In the genomic region with DNA sequence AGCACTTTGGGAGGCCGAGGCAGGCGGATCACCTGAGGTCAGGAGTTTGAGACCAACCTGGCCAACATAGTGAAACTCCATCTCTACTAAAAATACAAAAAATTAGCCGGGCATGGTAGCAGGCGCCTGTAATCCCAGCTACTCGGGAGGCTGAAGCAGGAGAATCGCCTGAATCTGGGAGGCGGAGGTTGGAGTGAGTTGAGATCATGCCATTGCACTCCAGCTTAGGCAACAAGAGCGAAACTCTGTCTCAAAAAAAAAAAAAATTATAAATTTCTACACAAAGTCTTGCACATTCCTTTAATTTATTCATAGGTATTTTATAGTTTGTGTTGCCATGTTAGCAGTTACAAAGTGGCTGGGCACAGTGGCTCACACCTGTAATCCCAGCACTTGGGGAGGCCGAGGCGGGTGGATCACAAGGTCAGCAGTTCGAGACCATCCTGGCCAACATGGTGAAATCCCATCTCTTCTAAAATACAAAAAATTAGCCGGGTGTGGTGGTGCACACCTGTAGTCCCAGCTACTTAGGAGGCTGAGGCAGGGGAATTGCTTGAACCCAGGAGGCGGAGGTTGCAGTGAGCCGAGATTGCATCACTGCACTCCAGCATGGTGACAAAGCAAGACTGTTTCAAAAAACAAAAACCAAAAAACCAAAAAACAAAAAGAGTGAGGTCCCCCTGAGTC, we compare ENCODE assay signal across 8 cellular contexts. TPM values are rescaled to one million over a fixed set of nuclear protein-coding genes. Genes with fewer than 3 reads are reported as not detected.
DNase-seq lines count a peak whose midpoint lies in the region; ATAC-seq, FAIRE-seq and TF ChIP-seq lines count a peak whose summit lies in the region.
"Not testable (repeated sequence)": the region's sequence is repeated elsewhere in the genome, so short reads cannot be mapped to it uniquely, and the experiment has no call there.

No MANE protein-coding gene starts in this region.

- peaks cover 42% of the 10 kb centered on the region for H3K4me1 Mint-ChIP-seq in activated CD4-positive, alpha-beta memory T cell treated with anti-CD3 and anti-CD28 coated beads, Interleukin-2, amount 10 ng/mL, durations not matched to agents 7 days and 5 days

- not testable (repeated sequence) for TF ChIP-seq CTCF in C4-2B (conservative IDR thresholded peaks at IDR 0.05); OCI-LY1 (IDR thresholded peaks at IDR 0.05; ENCODE audit: low read length); GM12878 (IDR thresholded peaks at IDR 0.05 in 2 of 3, conservative IDR thresholded peaks at IDR 0.05 in 1 of 3; ENCODE audit: control insufficient read depth in 2 of 3, extremely low read depth in 1 of 3, insufficient read depth in 1 of 3, low read depth in 3 of 3, low read length in 3 of 3); fibroblast of lung (conservative IDR thresholded peaks at IDR 0.05 in 1 of 2, IDR thresholded peaks at IDR 0.05 in 1 of 2; ENCODE audit: low read depth in 1 of 2, low read length in 2 of 2); lung (IDR thresholded peaks at IDR 0.05; ENCODE audit: control extremely low read depth, extremely low read depth); thyroid gland (IDR thresholded peaks at IDR 0.05)

- RAD21 ChIA-PET in GM12878 (lab: Charles Lee; ENCODE audit: unreplicated experiment): interaction anchor here (0.9 to 11.0 kb wide), 11 partner anchors 15 to 111 kb away, joined by 3 to 224 read pairs (median 6); partner anchors contain the start of genes FRMD8, MALAT1, NEAT1 and ZNRD2

- H3K4me2 ChIP-seq in OCI-LY1 (ENCODE audit: low read length) (peak overlapping the region; percentile 62; the same call in 1 of the 2 replicates), GM12878 (ENCODE audit: control insufficient read depth, insufficient read depth) (peak overlapping the region; percentile 62)
- not testable (repeated sequence) for H3K4me2 ChIP-seq in fibroblast of lung (ENCODE audit: extremely low read depth, insufficient read depth, low read length)

- BruUV-seq in GM12878 (replicated peaks; lab: Mats Ljungman, UMichigan): not testable (repeated sequence)

- H3K4me3 Mint-ChIP-seq in activated CD4-positive, alpha-beta memory T cell treated with anti-CD3 and anti-CD28 coated beads, Interleukin-2, amount 10 ng/mL, durations not matched to agents 7 days and 5 days: peak overlapping the region; percentile 58

- SMC1A ChIA-PET in GM12878 (lab: Charles Lee; ENCODE audit: uncharacterized antibody, unreplicated experiment): interaction anchor here (0.9 to 13.3 kb wide), 14 partner anchors 7 to 94 kb away, joined by 3 to 481 read pairs (median 5); partner anchors contain the start of genes MALAT1 and NEAT1

- not testable (repeated sequence) for H3K9me3 ChIP-seq in OCI-LY1 (ENCODE audit: low read length); GM12878 (replicated peaks; ENCODE audit: control insufficient read depth, insufficient read depth, low read length); fibroblast of lung (ENCODE audit: control insufficient read depth, insufficient read depth, low read depth, low read length); lung (ENCODE audit: control insufficient read depth in 2 of 2, insufficient read depth in 1 of 2, low read length in 1 of 2); thyroid gland

- not testable (repeated sequence) for H3K4me3 ChIP-seq in OCI-LY1 (ENCODE audit: low read depth, low read length, poor library complexity, severe bottlenecking); lung; rectal smooth muscle tissue (ENCODE audit: low read length); thyroid gland (replicated peaks in 1 of 3)
- H3K4me3 ChIP-seq in GM12878: peak overlapping the region; percentile 31; the same call in 1 of the 2 replicates
- H3K4me3 ChIP-seq in fibroblast of lung (replicated peaks in 1 of 4; ENCODE audit: control extremely low read depth in 1 of 4, insufficient read depth in 1 of 4, low read depth in 3 of 4, low read length in 4 of 4): peak overlapping the region in 1 of 4 experiments; percentile 8

- intact Hi-C loops in GM12878 (cut with micrococcal nuclease; ENCODE audit: unreplicated experiment); thyroid gland (cut with DNase I): not testable (repeated sequence)

- not testable (repeated sequence) for H2AFZ ChIP-seq in OCI-LY1 (ENCODE audit: low read length); GM12878 (ENCODE audit: control insufficient read depth, low read depth, low read length); fibroblast of lung (ENCODE audit: low read length)

- not testable (repeated sequence) for H3K36me3 Mint-ChIP-seq in activated CD4-positive, alpha-beta memory T cell treated with anti-CD3 and anti-CD28 coated beads, Interleukin-2, amount 10 ng/mL, durations not matched to agents 7 days and 5 days (ENCODE audit: low read depth)

- 50% methylated on average over 14 of the region's 14 CpGs for WGBS in GM12878 (ENCODE audit: insufficient coverage, insufficient replicate concordance, low lambda C conversion rate, missing lambda C conversion rate)
- WGBS in lung, 2 donors: 82 to 87% methylated on average over 14 of the region's 14 CpGs
- WGBS in thyroid gland, 2 donors: 80 to 88% methylated on average over 14 of the region's 14 CpGs

- not testable (repeated sequence) for H3K9me3 Mint-ChIP-seq in activated CD4-positive, alpha-beta memory T cell treated with anti-CD3 and anti-CD28 coated beads, Interleukin-2, amount 10 ng/mL, durations not matched to agents 7 days and 5 days

- POLR2A ChIA-PET in activated CD4-positive, alpha-beta memory T cell treated with anti-CD3 and anti-CD28 coated beads, Interleukin-2, amount 10 ng/mL, durations not matched to agents 7 days and 5 days (lab: Charles Lee): interaction anchor here (1.1 to 26.9 kb wide), 13 partner anchors 11 to 338 kb away, joined by 3 to 1583 read pairs (median 6); partner anchors contain the start of genes FRMD8, MALAT1, NEAT1 and SYVN1
- POLR2A ChIA-PET in GM12878 (lab: Charles Lee): interaction anchor here (0.6 to 6.2 kb wide), 19 partner anchors 9 to 98 kb away, joined by 3 to 105 read pairs (median 8); partner anchors contain the start of gene MALAT1

- ATAC-seq in GM12878; lung (ENCODE audit: insufficient read depth, low FRiP score): not testable (repeated sequence)

- H3K27ac Mint-ChIP-seq in activated CD4-positive, alpha-beta memory T cell treated with anti-CD3 and anti-CD28 coated beads, Interleukin-2, amount 10 ng/mL, durations not matched to agents 7 days and 5 days: peak overlapping the region; percentile 96

- not testable (repeated sequence) for TF ChIP-seq EP300 in GM12878 (IDR thresholded peaks at IDR 0.05; ENCODE audit: borderline replicate concordance in 1 of 2, control insufficient read depth in 1 of 2, low read depth in 2 of 2, low read length in 2 of 2)

- not testable (repeated sequence) for H4K20me1 ChIP-seq in OCI-LY1 (ENCODE audit: insufficient read depth, low read length); GM12878 (ENCODE audit: control insufficient read depth, insufficient read depth); fibroblast of lung (ENCODE audit: control insufficient read depth, extremely low read depth, insufficient read depth, low read length)

- peaks cover 16% of the 10 kb centered on the region for H3F3A ChIP-seq in OCI-LY1 (ENCODE audit: insufficient read depth, low read length)

- not testable (repeated sequence) for H3K79me2 ChIP-seq in OCI-LY1 (ENCODE audit: insufficient read depth, low read length)
- H3K79me2 ChIP-seq in GM12878 (ENCODE audit: control insufficient read depth, insufficient read depth, low read length) (peaks cover 38% of the 10 kb centered on the region), fibroblast of lung (ENCODE audit: control insufficient read depth, insufficient read depth, low read length) (peaks cover 35% of the 10 kb centered on the region)

- H3K27ac ChIP-seq in C4-2B: peak overlapping the region; percentile 59
- H3K27ac ChIP-seq in OCI-LY1 (ENCODE audit: low read depth, low read length, poor library complexity, severe bottlenecking): peak overlapping the region; percentile 82
- H3K27ac ChIP-seq in GM12878 (ENCODE audit: control insufficient read depth, insufficient read depth): peak overlapping the region; percentile 76
- peak overlapping the region; percentile 97 for H3K27ac ChIP-seq in fibroblast of lung (ENCODE audit: insufficient read depth, low read length)
- peak overlapping the region; percentile 87 to 92 for H3K27ac ChIP-seq in lung (ENCODE audit: low read depth in 1 of 2, low read length in 1 of 2)
- H3K27ac ChIP-seq in rectal smooth muscle tissue (ENCODE audit: low read depth, low read length): peak overlapping the region; percentile 98
- H3K27ac ChIP-seq in thyroid gland: peak overlapping the region; percentile 98 to 100 (median 100)

- CTCF ChIA-PET in activated CD4-positive, alpha-beta memory T cell treated with anti-CD3 and anti-CD28 coated beads, Interleukin-2, amount 10 ng/mL, durations not matched to agents 7 days and 5 days (lab: Charles Lee): interaction anchor here (1.0 to 4.4 kb wide), 14 partner anchors 8 to 337 kb away, joined by 3 to 22 read pairs (median 4); partner anchors contain the start of genes DPF2, MALAT1 and PCNX3
- CTCF ChIA-PET in GM12878 (lab: Yijun Ruan, JAX): interaction anchor here (0.6 to 17.2 kb wide), 15 partner anchors 9 to 116 kb away, joined by 3 to 728 read pairs (median 5); partner anchors contain the start of genes FAM89B, FRMD8, MALAT1 and NEAT1

- H3K9ac ChIP-seq in OCI-LY1 (ENCODE audit: low read length); fibroblast of lung (ENCODE audit: insufficient read depth, low read length); rectal smooth muscle tissue (ENCODE audit: low read length): not testable (repeated sequence)
- peak overlapping the region; percentile 71 for H3K9ac ChIP-seq in GM12878 (ENCODE audit: control insufficient read depth, insufficient read depth, low read length)

- H3K4me1 ChIP-seq in OCI-LY1 (ENCODE audit: insufficient read depth, low read length, severe bottlenecking) (peaks cover 53% of the 10 kb centered on the region), GM12878 (ENCODE audit: control insufficient read depth, insufficient read depth, low read length) (peaks cover 29% of the 10 kb centered on the region), fibroblast of lung (ENCODE audit: control insufficient read depth, extremely low read depth, insufficient read depth, low read length) (peaks cover 17% of the 10 kb centered on the region), lung (ENCODE audit: control insufficient read depth in 2 of 2, insufficient read depth in 2 of 2, low read length in 2 of 2) (peaks cover 3 to 11% of the 10 kb centered on the region in 2 donors), rectal smooth muscle tissue (ENCODE audit: control insufficient read depth, insufficient read depth, low read length) (peaks cover 16% of the 10 kb centered on the region), thyroid gland (peaks cover 34 to 68% of the 10 kb centered on the region in 2 donors)

- not testable (repeated sequence) for H3K36me3 ChIP-seq in OCI-LY1 (ENCODE audit: insufficient read depth, low read length); GM12878 (ENCODE audit: control insufficient read depth in 2 of 2, insufficient read depth in 2 of 2, low read length in 1 of 2); fibroblast of lung (ENCODE audit: control insufficient read depth, insufficient read depth, low read length); lung (ENCODE audit: control insufficient read depth in 2 of 2, insufficient read depth in 2 of 2, low read length in 2 of 2); rectal smooth muscle tissue (ENCODE audit: control insufficient read depth, insufficient read depth, low read length); thyroid gland

- not testable (repeated sequence) for FAIRE-seq in GM12878 (lab: Jason Lieb, UNC)

- DNase-seq in activated CD4-positive, alpha-beta memory T cell treated with anti-CD3 and anti-CD28 coated beads, Interleukin-2, amount 10 ng/mL, durations not matched to agents 7 days and 5 days; GM12878 (ENCODE audit: low read depth, low spot score); fibroblast of lung (ENCODE audit: low read depth in 2 of 2); lung (ENCODE audit: low spot score): not testable (repeated sequence)
- peak in 1 of 2 donors; percentile 30 for DNase-seq in thyroid gland

- in situ Hi-C loops in GM12878 (cut with MboI): not testable (repeated sequence)

- TF ChIP-seq POLR2A in GM12878 (IDR thresholded peaks at IDR 0.05; ENCODE audit: low read depth, low read length); thyroid gland (IDR thresholded peaks at IDR 0.05): not testable (repeated sequence)

- not testable (repeated sequence) for TF ChIP-seq RAD21 in GM12878 (IDR thresholded peaks at IDR 0.05; ENCODE audit: insufficient read depth, low read depth, low read length)

- H3K27me3 Mint-ChIP-seq in activated CD4-positive, alpha-beta memory T cell treated with anti-CD3 and anti-CD28 coated beads, Interleukin-2, amount 10 ng/mL, durations not matched to agents 7 days and 5 days: not testable (repeated sequence)

- H3K27me3 ChIP-seq in OCI-LY1 (ENCODE audit: insufficient read depth, low read length); GM12878 (replicated peaks in 1 of 2; ENCODE audit: control insufficient read depth in 2 of 2, insufficient read depth in 2 of 2, low read length in 1 of 2); fibroblast of lung (ENCODE audit: control insufficient read depth, insufficient read depth, low read length); lung (ENCODE audit: control insufficient read depth, insufficient read depth); rectal smooth muscle tissue (ENCODE audit: control insufficient read depth, insufficient read depth, low read length); thyroid gland: not testable (repeated sequence)

- H3K9me2 ChIP-seq in OCI-LY1 (ENCODE audit: low read depth, low read length): not testable (repeated sequence)

RNA-seq across cellular contexts. Expression of gene MALAT1, which starts 26.1 kb away (rescaled TPM):
- total RNA-seq in activated CD4-positive, alpha-beta memory T cell treated with anti-CD3 and anti-CD28 coated beads, Interleukin-2, amount 10 ng/mL, durations not matched to agents 7 days and 5 days: 1,000 to 10,000 TPM; 7,674 to 7,759 TPM
- total RNA-seq in GM12878 (2013; cell fraction: nucleolus; rRNA removed): 43,172 and 44,148 TPM in 2 replicates
- total RNA-seq in GM12878 (2014; rRNA removed) (1,917 and 1,986 TPM in 2 replicates), GM12878 (2014; rRNA removed; fragmentation: Illumina TruSeq; extraction: Trizol) (2,052 and 2,660 TPM in 2 replicates), GM12878 (2021) (3,939 and 4,883 TPM in 2 replicates), fibroblast of lung (14,068 and 21,991 TPM in 2 replicates), lung (over 10,000 TPM; 10,633 to 48,332 TPM), thyroid gland (over 10,000 TPM; 20,994 to 36,233 (median 26,043) TPM)
- polyA plus RNA-seq in GM12878 (2011; ENCODE audit: low read depth): 704 TPM
- polyA plus RNA-seq in GM12878 (2011; rRNA removed) (659 and 901 TPM in 2 replicates), GM12878 (2014; fragmentation: Illumina TruSeq; extraction: Trizol) (448 and 686 TPM in 2 replicates), GM12878 (2014; fragmentation: Nextera tagmentation; extraction: Ambion mirVana) (1,000 to 10,000 TPM; 1,593 to 8,160 TPM), GM12878 (2014; rRNA removed) (1,421 and 1,643 TPM in 2 replicates), GM12878 (2016; fragmentation: Nextera tagmentation; extraction: Ambion mirVana) (1,000 to 10,000 TPM; 6,201 to 6,497 TPM), fibroblast of lung (482 and 583 TPM in 2 replicates), lung (1,000 to 10,000 TPM in 1 of 2 donors, 100 to 1,000 TPM in 1; 125 to 2,965 TPM)
- 216 and 352 TPM in 2 replicates for polyA plus RNA-seq in GM12878 (2011; cell fraction: cytosol; rRNA removed)
- 4,041 and 4,062 TPM in 2 replicates for polyA plus RNA-seq in GM12878 (2011; cell fraction: nucleus; rRNA removed)
- 1,013 and 3,952 TPM in 2 replicates for polyA plus RNA-seq in GM12878 (2012)
- polyA minus RNA-seq in GM12878 (2011; rRNA and poly(A)+ RNA removed): 2,928 and 3,606 TPM in 2 replicates
- polyA minus RNA-seq in GM12878 (2011; cell fraction: cytosol; rRNA and poly(A)+ RNA removed): 1,627 and 2,358 TPM in 2 replicates
- 12,181 and 12,309 TPM in 2 replicates for polyA minus RNA-seq in GM12878 (2011; cell fraction: nucleus; rRNA and poly(A)+ RNA removed)
- 274 and 335 TPM in 2 replicates for polyA plus RNA-seq in fibroblast of lung (2012)
- polyA minus RNA-seq in fibroblast of lung (ENCODE audit: low replicate concordance): 1,820 and 2,014 TPM in 2 replicates

RNA-seq across cellular contexts. Expression of gene NEAT1, which starts 50.1 kb away (rescaled TPM):
- 1,000 to 10,000 TPM; 1,222 to 1,245 TPM for total RNA-seq in activated CD4-positive, alpha-beta memory T cell treated with anti-CD3 and anti-CD28 coated beads, Interleukin-2, amount 10 ng/mL, durations not matched to agents 7 days and 5 days
- 259 and 262 TPM in 2 replicates for total RNA-seq in GM12878 (2013; cell fraction: nucleolus; rRNA removed)
- 13.6 and 14.0 TPM in 2 replicates for total RNA-seq in GM12878 (2014; rRNA removed)
- 40.5 and 44.2 TPM in 2 replicates for total RNA-seq in GM12878 (2014; rRNA removed; fragmentation: Illumina TruSeq; extraction: Trizol)
- 174 and 225 TPM in 2 replicates for total RNA-seq in GM12878 (2021)
- 275 TPM for polyA plus RNA-seq in GM12878 (2011; ENCODE audit: low read depth)
- polyA plus RNA-seq in GM12878 (2011; rRNA removed): 151 and 247 TPM in 2 replicates
- 64.2 and 104 TPM in 2 replicates for polyA plus RNA-seq in GM12878 (2011; cell fraction: cytosol; rRNA removed)
- polyA plus RNA-seq in GM12878 (2011; cell fraction: nucleus; rRNA removed): 342 and 617 TPM in 2 replicates
- 284 and 343 TPM in 2 replicates for polyA plus RNA-seq in GM12878 (2012)
- 167 and 254 TPM in 2 replicates for polyA plus RNA-seq in GM12878 (2014; fragmentation: Illumina TruSeq; extraction: Trizol)
- polyA plus RNA-seq in GM12878 (2014; fragmentation: Nextera tagmentation; extraction: Ambion mirVana): 10 to 100 TPM; 24.3 to 98.2 TPM
- polyA plus RNA-seq in GM12878 (2014; rRNA removed): 314 and 328 TPM in 2 replicates
- 10 to 100 TPM; 27.7 to 28.3 TPM for polyA plus RNA-seq in GM12878 (2016; fragmentation: Nextera tagmentation; extraction: Ambion mirVana)
- polyA minus RNA-seq in GM12878 (2011; rRNA and poly(A)+ RNA removed): 72.0 and 79.5 TPM in 2 replicates
- polyA minus RNA-seq in GM12878 (2011; cell fraction: cytosol; rRNA and poly(A)+ RNA removed): 13.8 and 14.9 TPM in 2 replicates
- 125 and 169 TPM in 2 replicates for polyA minus RNA-seq in GM12878 (2011; cell fraction: nucleus; rRNA and poly(A)+ RNA removed)
- 177 and 299 TPM in 2 replicates for total RNA-seq in fibroblast of lung
- 40.6 and 40.9 TPM in 2 replicates for polyA plus RNA-seq in fibroblast of lung
- polyA plus RNA-seq in fibroblast of lung (2012): 140 and 151 TPM in 2 replicates
- polyA minus RNA-seq in fibroblast of lung (ENCODE audit: low replicate concordance): 61.4 and 179 TPM in 2 replicates
- 100 to 1,000 TPM; 518 to 912 TPM for total RNA-seq in lung
- polyA plus RNA-seq in lung: 1,000 to 10,000 TPM in 1 of 2 donors, 100 to 1,000 TPM in 1; 481 to 1,176 TPM
- 1,000 to 10,000 TPM in 1 of 4 donors, 100 to 1,000 TPM in 3; 195 to 1,623 (median 652) TPM for total RNA-seq in thyroid gland

RNA-seq across cellular contexts. Expression of gene SCYL1, which starts 52.2 kb away (rescaled TPM):
- total RNA-seq in activated CD4-positive, alpha-beta memory T cell treated with anti-CD3 and anti-CD28 coated beads, Interleukin-2, amount 10 ng/mL, durations not matched to agents 7 days and 5 days: 10 to 100 TPM; 56.9 to 58.5 TPM
- total RNA-seq in GM12878 (2013; cell fraction: nucleolus; rRNA removed): 28.9 and 34.4 TPM in 2 replicates
- total RNA-seq in GM12878 (2014; rRNA removed) (75.1 and 82.7 TPM in 2 replicates), GM12878 (2014; rRNA removed; fragmentation: Illumina TruSeq; extraction: Trizol) (25.9 and 29.3 TPM in 2 replicates), GM12878 (2021) (66.7 and 67.8 TPM in 2 replicates), fibroblast of lung (73.2 and 84.6 TPM in 2 replicates), lung (10 to 100 TPM; 54.3 to 93.8 TPM), thyroid gland (100 to 1,000 TPM in 3 of 4 donors, 10 to 100 TPM in 1; 99.8 to 122 (median 116) TPM)
- polyA plus RNA-seq in GM12878 (2011; ENCODE audit: low read depth): 16.4 TPM
- polyA plus RNA-seq in GM12878 (2011; rRNA removed) (17.8 and 43.1 TPM in 2 replicates), GM12878 (2014; fragmentation: Illumina TruSeq; extraction: Trizol) (6.9 and 32.5 TPM in 2 replicates), GM12878 (2014; fragmentation: Nextera tagmentation; extraction: Ambion mirVana) (1 to 10 TPM in 1 of 2 experiments, under 1 TPM in 1; 0.80 to 6.3 TPM), GM12878 (2014; rRNA removed) (68.0 and 74.6 TPM in 2 replicates), GM12878 (2016; fragmentation: Nextera tagmentation; extraction: Ambion mirVana) (10 to 100 TPM; 59.2 to 65.4 TPM), fibroblast of lung (58.2 and 62.3 TPM in 2 replicates), lung (100 to 1,000 TPM in 1 of 2 donors, 10 to 100 TPM in 1; 79.1 to 107 TPM)
- 88.7 and 112 TPM in 2 replicates for polyA plus RNA-seq in GM12878 (2011; cell fraction: cytosol; rRNA removed)
- 114 and 150 TPM in 2 replicates for polyA plus RNA-seq in GM12878 (2011; cell fraction: nucleus; rRNA removed)
- 35.1 and 36.8 TPM in 2 replicates for polyA plus RNA-seq in GM12878 (2012)
- 43.5 and 70.6 TPM in 2 replicates for polyA minus RNA-seq in GM12878 (2011; rRNA and poly(A)+ RNA removed)
- 23.4 and 34.6 TPM in 2 replicates for polyA minus RNA-seq in GM12878 (2011; cell fraction: cytosol; rRNA and poly(A)+ RNA removed)
- 16.7 and 26.3 TPM in 2 replicates for polyA minus RNA-seq in GM12878 (2011; cell fraction: nucleus; rRNA and poly(A)+ RNA removed)
- polyA plus RNA-seq in fibroblast of lung (2012): 71.8 and 83.3 TPM in 2 replicates
- polyA minus RNA-seq in fibroblast of lung (ENCODE audit: low replicate concordance): 160 and 182 TPM in 2 replicates
